In genomic region chr17:60623415-60623814, GRCh38 we compare ENCODE assay signal across 25 cellular contexts.
"Had no signal": no experiment of that assay in that cellular context is flagged by ENCODE, and none has a peak within 500 bp of the region (broad histone marks: within the 10 kb centered on the region; RNA-seq: fewer than 3 reads in every experiment).

No MANE protein-coding gene starts in this region.

- H3K27me3 ChIP-seq: dorsolateral prefrontal cortex, gastrocnemius medialis, neutrophil, pancreas, tibial nerve, upper lobe of left lung had no signal

- H3K4me2 ChIP-seq: smooth muscle cell had no signal

- H3K4me3 ChIP-seq: dorsolateral prefrontal cortex, gastrocnemius medialis, lung, pancreas, smooth muscle cell, thoracic aorta, tibial nerve, upper lobe of left lung had no signal

- H3K36me3 ChIP-seq: pancreas had no signal

- ATAC-seq: esophagus mucosa; gastrocnemius medialis; left ventricle myocardium superior; naive thymus-derived CD8-positive, alpha-beta T cell; pancreas; sciatic nerve; stimulated activated memory B cell treated with anti-CD40 and anti-IgM and Interleukin-4, amounts not matched to agents 10 μg/mL and 1 μg/mL and 100 μg/mL, for 72 hours had no signal

- H3K9me3 ChIP-seq: gastrocnemius medialis, neutrophil, pancreas, thoracic aorta, tibial nerve, upper lobe of left lung had no signal

- H3K9me3 Mint-ChIP-seq: memory B cell; naive thymus-derived CD8-positive, alpha-beta T cell; stimulated activated memory B cell treated with anti-CD40 and anti-IgM and Interleukin-4, amounts not matched to agents 10 μg/mL and 1 μg/mL and 100 μg/mL, for 72 hours; stimulated activated naive CD8-positive, alpha-beta T cell treated with anti-CD3 and anti-CD28 coated beads, Interleukin-15, Interleukin-2, amounts not matched to agents 100 ng/mL and 50 ng/mL, for 24 hours had no signal

- H3K27ac Mint-ChIP-seq: memory B cell; nephron progenitor cell; stimulated activated memory B cell treated with anti-CD40 and anti-IgM and Interleukin-4, amounts not matched to agents 10 μg/mL and 1 μg/mL and 100 μg/mL, for 72 hours; stimulated activated naive CD8-positive, alpha-beta T cell treated with anti-CD3 and anti-CD28 coated beads, Interleukin-15, Interleukin-2, amounts not matched to agents 100 ng/mL and 50 ng/mL, for 24 hours had no signal

- H3K4me3 Mint-ChIP-seq: memory B cell; naive thymus-derived CD8-positive, alpha-beta T cell; nephron progenitor cell; stimulated activated memory B cell treated with anti-CD40 and anti-IgM and Interleukin-4, amounts not matched to agents 10 μg/mL and 1 μg/mL and 100 μg/mL, for 72 hours; stimulated activated naive CD8-positive, alpha-beta T cell treated with anti-CD3 and anti-CD28 coated beads, Interleukin-15, Interleukin-2, amounts not matched to agents 100 ng/mL and 50 ng/mL, for 24 hours had no signal

- DNase-seq: dorsolateral prefrontal cortex; effector CD4-positive, alpha-beta T cell; foreskin fibroblast; gastrocnemius medialis; head of caudate nucleus; left ventricle myocardium superior; midbrain; naive thymus-derived CD8-positive, alpha-beta T cell; nephron progenitor cell; pancreas; retina; stimulated activated CD4-positive, alpha-beta T cell treated with anti-CD3 and anti-CD28 coated beads, Interleukin-2, amount 100 ng/mL, for 24 hours; stimulated activated CD4-positive, alpha-beta T cell treated with anti-CD3 and anti-CD28 coated beads, Interleukin-4, amount 100 ng/mL, for 4 hours; upper lobe of left lung had no signal

- H3K27me3 Mint-ChIP-seq: memory B cell; naive thymus-derived CD8-positive, alpha-beta T cell; stimulated activated memory B cell treated with anti-CD40 and anti-IgM and Interleukin-4, amounts not matched to agents 10 μg/mL and 1 μg/mL and 100 μg/mL, for 72 hours; stimulated activated naive CD8-positive, alpha-beta T cell treated with anti-CD3 and anti-CD28 coated beads, Interleukin-15, Interleukin-2, amounts not matched to agents 100 ng/mL and 50 ng/mL, for 24 hours had no signal

- H3K27ac ChIP-seq: epithelial cell of prostate, gastrocnemius medialis, neutrophil, pancreas, thoracic aorta, tibial nerve, upper lobe of left lung had no signal
